Comparison of ENCODE assay signal across 22 cellular contexts in the genomic region with DNA sequence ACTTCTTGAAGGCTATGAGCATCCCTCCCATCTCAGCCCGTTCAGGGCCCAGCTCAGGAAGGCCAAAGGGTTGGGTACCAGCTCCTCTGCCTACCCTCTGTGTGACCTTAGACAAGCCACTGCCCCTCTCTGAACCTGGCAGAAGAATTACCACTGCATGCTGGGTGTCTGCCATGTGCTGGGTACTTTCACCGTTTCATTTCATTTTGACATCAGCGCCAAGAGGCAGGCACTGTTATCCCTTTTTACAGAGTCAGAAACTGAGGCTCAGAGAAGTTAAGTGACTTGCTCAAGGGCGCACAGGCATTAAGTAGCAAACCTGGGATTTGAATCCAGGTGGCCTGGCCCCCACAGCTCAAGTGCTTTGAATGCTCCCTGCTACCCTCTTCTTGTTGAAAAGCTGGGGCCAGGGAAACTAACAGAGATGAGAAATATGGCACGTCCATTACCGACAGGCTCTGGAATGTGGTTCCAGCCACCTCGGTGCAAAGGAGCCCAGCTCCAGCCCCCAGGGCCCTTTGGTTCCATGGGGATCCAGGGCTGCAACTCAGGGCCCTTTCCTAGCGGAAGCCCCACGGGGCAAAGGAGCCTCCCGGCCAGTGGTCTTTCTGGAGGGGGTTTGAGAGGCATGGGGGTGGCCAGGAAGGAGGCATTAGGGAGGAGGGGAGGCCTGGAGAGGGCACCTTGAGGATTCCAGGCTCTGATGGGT. TPM values are rescaled to one million over a fixed set of nuclear protein-coding genes. Genes with fewer than 3 reads are reported as not detected.
"Had no signal": no experiment of that assay in that cellular context is flagged by ENCODE, and none has a peak within 500 bp of the region (broad histone marks: within the 10 kb centered on the region; RNA-seq: fewer than 3 reads in every experiment).

No MANE protein-coding gene starts in this region.

- H3K27me3 ChIP-seq: dorsolateral prefrontal cortex, esophagus muscularis mucosa, suprapubic skin had no signal

- DNase-seq: activated CD4-positive, alpha-beta T cell treated with anti-CD3 and anti-CD28 coated beads, Interleukin-2, amount 50 U/mL, for 48 hours; activated CD8-positive, alpha-beta memory T cell treated with anti-CD3 and anti-CD28 coated beads, Interleukin-2, amount 10 ng/mL, durations not matched to agents 7 days and 5 days; activated effector memory CD4-positive, alpha-beta T cell treated with anti-CD3 and anti-CD28 coated beads, Interleukin-2, amount 50 U/mL, for 16 hours; activated T-cell treated with anti-CD3 and anti-CD28 coated beads, Interleukin-2, amount 50 U/mL, for 4 hours; amniotic stem cell; cerebellar nuclear complex; dorsolateral prefrontal cortex; occipital lobe; psoas muscle; stimulated activated CD4-positive, alpha-beta T cell treated with anti-CD3 and anti-CD28 coated beads, Interleukin-2, amount 100 ng/mL, for 48 hours; stimulated activated naive CD8-positive, alpha-beta T cell treated with anti-CD3 and anti-CD28 coated beads, Interleukin-15, Interleukin-2, amounts not matched to agents 100 U/mL and 50 U/mL, for 24 hours; T-helper 2 cell had no signal

- FAIRE-seq: endometrium, TTC549 had no signal

- H3K4me3 ChIP-seq: dorsolateral prefrontal cortex, esophagus muscularis mucosa, psoas muscle, suprapubic skin had no signal

- H3K36me3 ChIP-seq: esophagus muscularis mucosa, suprapubic skin had no signal

- H3K9me3 ChIP-seq: esophagus muscularis mucosa, psoas muscle, suprapubic skin had no signal

- H3K4me1 ChIP-seq: suprapubic skin had no signal

- H3K27ac ChIP-seq: psoas muscle, suprapubic skin had no signal

RNA-seq across cellular contexts. Expression of a gene that starts 6.5 kb away (rescaled TPM):
- total RNA-seq: activated CD8-positive, alpha-beta memory T cell treated with anti-CD3 and anti-CD28 coated beads, Interleukin-2, amount 10 ng/mL, durations not matched to agents 7 days and 5 days; activated naive CD4-positive, alpha-beta T cell treated with anti-CD3 and anti-CD28 coated beads, Interleukin-2, amount 50 U/mL, for 72 hours; activated T-cell treated with anti-CD3 and anti-CD28 coated beads, Interleukin-2, amount 50 U/mL, for 4 hours; dorsolateral prefrontal cortex; esophagus muscularis mucosa; fibroblast of villous mesenchyme; lung microvascular endothelial cell; natural killer cell treated with Interleukin-12 subunit alpha and Interleukin-12 subunit beta and Interleukin-15 and Interleukin-18, amount 100 ng/mL, for 72 hours; occipital lobe; psoas muscle; sciatic nerve; suprapubic skin; urinary bladder had no signal
- polyA plus RNA-seq: psoas muscle, urinary bladder had no signal

RNA-seq across cellular contexts. Expression of a gene that starts 9.8 kb away (rescaled TPM):
- total RNA-seq: activated CD8-positive, alpha-beta memory T cell treated with anti-CD3 and anti-CD28 coated beads, Interleukin-2, amount 10 ng/mL, durations not matched to agents 7 days and 5 days; natural killer cell treated with Interleukin-12 subunit alpha and Interleukin-12 subunit beta and Interleukin-15 and Interleukin-18, amount 100 ng/mL, for 72 hours had no signal
